In the genomic region with DNA sequence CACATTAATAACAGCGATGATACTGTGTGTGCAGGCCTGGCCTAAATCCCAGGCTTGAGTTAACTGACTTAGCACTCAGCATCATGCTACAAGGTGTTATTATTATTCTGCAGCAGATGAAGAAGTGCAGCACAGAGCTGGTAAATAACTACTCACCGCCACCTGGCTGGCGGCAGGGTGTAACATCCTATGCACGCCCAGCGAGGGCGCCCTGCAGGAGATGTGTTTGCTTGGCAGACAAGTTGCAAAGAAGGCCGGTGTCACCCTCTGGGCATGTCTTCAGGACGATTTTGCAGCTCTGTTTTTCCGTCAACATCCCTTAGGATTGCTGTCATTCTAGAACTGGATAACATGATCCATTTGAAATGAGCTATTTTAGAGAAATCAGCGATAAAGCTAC, we compare ENCODE assay signal across 2 cellular contexts.
TF ChIP-seq lines count a peak whose summit lies in the region.

No MANE protein-coding gene starts in this region.

TF ChIP-seq in HCT116, 20 proteins besides CTCF, POLR2A, EP300 and RAD21:
- TF ChIP-seq SRF (IDR thresholded peaks at IDR 0.05; ENCODE audit: low read depth) = no peak
- no peak for TF ChIP-seq ZFX (IDR thresholded peaks at IDR 0.05)
- TF ChIP-seq, protein P1, sequence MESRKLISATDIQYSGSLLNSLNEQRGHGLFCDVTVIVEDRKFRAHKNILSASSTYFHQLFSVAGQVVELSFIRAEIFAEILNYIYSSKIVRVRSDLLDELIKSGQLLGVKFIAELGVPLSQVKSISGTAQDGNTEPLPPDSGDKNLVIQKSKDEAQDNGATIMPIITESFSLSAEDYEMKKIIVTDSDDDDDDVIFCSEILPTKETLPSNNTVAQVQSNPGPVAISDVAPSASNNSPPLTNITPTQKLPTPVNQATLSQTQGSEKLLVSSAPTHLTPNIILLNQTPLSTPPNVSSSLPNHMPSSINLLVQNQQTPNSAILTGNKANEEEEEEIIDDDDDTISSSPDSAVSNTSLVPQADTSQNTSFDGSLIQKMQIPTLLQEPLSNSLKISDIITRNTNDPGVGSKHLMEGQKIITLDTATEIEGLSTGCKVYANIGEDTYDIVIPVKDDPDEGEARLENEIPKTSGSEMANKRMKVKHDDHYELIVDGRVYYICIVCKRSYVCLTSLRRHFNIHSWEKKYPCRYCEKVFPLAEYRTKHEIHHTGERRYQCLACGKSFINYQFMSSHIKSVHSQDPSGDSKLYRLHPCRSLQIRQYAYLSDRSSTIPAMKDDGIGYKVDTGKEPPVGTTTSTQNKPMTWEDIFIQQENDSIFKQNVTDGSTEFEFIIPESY (IDR thresholded peaks at IDR 0.05; ENCODE audit: extremely low read depth, insufficient replicate concordance, low read length) = no peak
- TF ChIP-seq POLR2AphosphoS5 (IDR thresholded peaks at IDR 0.05; ENCODE audit: low read depth, low read length) = no peak
- TF ChIP-seq, protein P2, sequence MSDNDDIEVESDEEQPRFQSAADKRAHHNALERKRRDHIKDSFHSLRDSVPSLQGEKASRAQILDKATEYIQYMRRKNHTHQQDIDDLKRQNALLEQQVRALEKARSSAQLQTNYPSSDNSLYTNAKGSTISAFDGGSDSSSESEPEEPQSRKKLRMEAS (IDR thresholded peaks at IDR 0.05) = no peak
- TF ChIP-seq EZH2phosphoT487 (IDR thresholded peaks at IDR 0.05; ENCODE audit: borderline replicate concordance) = no peak
- no peak for TF ChIP-seq CEBPB (IDR thresholded peaks at IDR 0.05; ENCODE audit: low read depth)
- no peak for TF ChIP-seq REST (IDR thresholded peaks at IDR 0.05; ENCODE audit: low read depth)
- no peak for TF ChIP-seq SP1 (IDR thresholded peaks at IDR 0.05; ENCODE audit: low read depth)
- TF ChIP-seq FOSL1 (IDR thresholded peaks at IDR 0.05; ENCODE audit: low read depth) = no peak
- TF ChIP-seq, protein P3, sequence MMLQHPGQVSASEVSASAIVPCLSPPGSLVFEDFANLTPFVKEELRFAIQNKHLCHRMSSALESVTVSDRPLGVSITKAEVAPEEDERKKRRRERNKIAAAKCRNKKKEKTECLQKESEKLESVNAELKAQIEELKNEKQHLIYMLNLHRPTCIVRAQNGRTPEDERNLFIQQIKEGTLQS (IDR thresholded peaks at IDR 0.05) = no peak
- no peak for TF ChIP-seq EGR1 (IDR thresholded peaks at IDR 0.05; ENCODE audit: low read depth)
- TF ChIP-seq ZNF274 (IDR thresholded peaks at IDR 0.05; ENCODE audit: low read depth, low read length) = no peak
- no peak for TF ChIP-seq TCF7L2 (IDR thresholded peaks at IDR 0.05; ENCODE audit: borderline replicate concordance, extremely low read depth, insufficient read depth, insufficient read length)
- TF ChIP-seq EZH2 (IDR thresholded peaks at IDR 0.05) = no peak
- no peak for TF ChIP-seq ELF1 (IDR thresholded peaks at IDR 0.05; ENCODE audit: borderline replicate concordance, low read depth)
- TF ChIP-seq YY1 (IDR thresholded peaks at IDR 0.05; ENCODE audit: extremely low read depth, insufficient replicate concordance, low read depth, low read length) = no peak

TF ChIP-seq in WTC11, 78 proteins besides CTCF, POLR2A, EP300 and RAD21:
- TF ChIP-seq, protein P4, sequence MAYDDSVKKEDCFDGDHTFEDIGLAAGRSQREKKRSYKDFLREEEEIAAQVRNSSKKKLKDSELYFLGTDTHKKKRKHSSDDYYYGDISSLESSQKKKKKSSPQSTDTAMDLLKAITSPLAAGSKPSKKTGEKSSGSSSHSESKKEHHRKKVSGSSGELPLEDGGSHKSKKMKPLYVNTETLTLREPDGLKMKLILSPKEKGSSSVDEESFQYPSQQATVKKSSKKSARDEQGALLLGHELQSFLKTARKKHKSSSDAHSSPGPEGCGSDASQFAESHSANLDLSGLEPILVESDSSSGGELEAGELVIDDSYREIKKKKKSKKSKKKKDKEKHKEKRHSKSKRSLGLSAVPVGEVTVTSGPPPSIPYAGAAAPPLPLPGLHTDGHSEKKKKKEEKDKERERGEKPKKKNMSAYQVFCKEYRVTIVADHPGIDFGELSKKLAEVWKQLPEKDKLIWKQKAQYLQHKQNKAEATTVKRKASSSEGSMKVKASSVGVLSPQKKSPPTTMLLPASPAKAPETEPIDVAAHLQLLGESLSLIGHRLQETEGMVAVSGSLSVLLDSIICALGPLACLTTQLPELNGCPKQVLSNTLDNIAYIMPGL (CRISPR knock-in tag; IDR thresholded peaks at IDR 0.05) = no peak
- TF ChIP-seq AFF4 (CRISPR knock-in tag; IDR thresholded peaks at IDR 0.05; ENCODE audit: borderline replicate concordance) = no peak
TF ChIP-seq in WTC11: peak in this region for 0.
